ENCODE assay signal across 12 cellular contexts in the genomic region with DNA sequence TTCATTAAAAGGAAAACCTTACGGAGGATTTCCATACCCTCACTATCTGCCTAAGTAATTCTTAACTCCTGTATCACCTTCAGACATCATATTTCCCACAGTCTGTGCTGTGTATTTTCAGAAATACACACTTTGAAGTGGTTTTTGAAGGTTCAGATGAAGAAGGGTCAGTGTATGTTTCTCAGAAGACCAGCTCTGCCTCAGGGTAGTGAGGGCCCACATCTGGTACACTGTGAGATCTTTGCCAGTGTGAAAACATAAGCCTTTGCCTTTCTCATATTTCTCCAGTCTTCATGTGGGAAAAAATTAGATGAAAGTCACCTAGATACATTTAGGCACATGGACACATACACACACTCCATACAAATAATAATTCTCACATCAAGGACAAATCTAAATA.
DNase-seq lines count a peak whose midpoint lies in the region; TF ChIP-seq lines count a peak whose summit lies in the region.
"Had no signal": no experiment of that assay in that cellular context is flagged by ENCODE, and none has a peak within 500 bp of the region (broad histone marks: within the 10 kb centered on the region; RNA-seq: fewer than 3 reads in every experiment).

No MANE protein-coding gene starts in this region.

- peak overlapping the region; percentile 84 for H3K27ac Mint-ChIP-seq in type B pancreatic cell
- no peak overlapping the region for H3K27ac Mint-ChIP-seq in activated CD4-positive, alpha-beta T cell treated with anti-CD3 and anti-CD28 coated beads, Interleukin-2, amount 10 ng/mL, durations not matched to agents 24 days and 14 days
- no peak overlapping the region for H3K27ac Mint-ChIP-seq in T-helper 2 cell treated with Interferon-gamma antibody and Interleukin-4, amounts not matched to agents 5 μg/mL and 100 μg/mL, for 36 hours
- H3K27ac Mint-ChIP-seq: HFFc6 had no signal

- no peaks in the 10 kb centered on the region for H3K9me3 Mint-ChIP-seq in type B pancreatic cell
- no peaks in the 10 kb centered on the region for H3K9me3 Mint-ChIP-seq in activated CD4-positive, alpha-beta T cell treated with anti-CD3 and anti-CD28 coated beads, Interleukin-2, amount 10 ng/mL, durations not matched to agents 24 days and 14 days
- H3K9me3 Mint-ChIP-seq in T-helper 2 cell treated with Interferon-gamma antibody and Interleukin-4, amounts not matched to agents 5 μg/mL and 100 μg/mL, for 36 hours = peaks cover 8% of the 10 kb centered on the region

- no peaks in the 10 kb centered on the region for H3K36me3 Mint-ChIP-seq in type B pancreatic cell
- H3K36me3 Mint-ChIP-seq in activated CD4-positive, alpha-beta T cell treated with anti-CD3 and anti-CD28 coated beads, Interleukin-2, amount 10 ng/mL, durations not matched to agents 24 days and 14 days (ENCODE audit: low read depth) = no peaks in the 10 kb centered on the region
- no peaks in the 10 kb centered on the region for H3K36me3 Mint-ChIP-seq in T-helper 2 cell treated with Interferon-gamma antibody and Interleukin-4, amounts not matched to agents 5 μg/mL and 100 μg/mL, for 36 hours (ENCODE audit: low read depth)

- no peak overlapping the region for H3K4me2 ChIP-seq in hepatocyte

- no peaks in the 10 kb centered on the region for H3K4me1 ChIP-seq in hepatocyte (ENCODE audit: insufficient read depth)
- H3K4me1 ChIP-seq: SJSA1 had no signal

- H3K4me1 Mint-ChIP-seq in type B pancreatic cell (ENCODE audit: unreplicated experiment) = peaks cover 34% of the 10 kb centered on the region
- no peaks in the 10 kb centered on the region for H3K4me1 Mint-ChIP-seq in activated CD4-positive, alpha-beta T cell treated with anti-CD3 and anti-CD28 coated beads, Interleukin-2, amount 10 ng/mL, durations not matched to agents 24 days and 14 days
- H3K4me1 Mint-ChIP-seq in T-helper 2 cell treated with Interferon-gamma antibody and Interleukin-4, amounts not matched to agents 5 μg/mL and 100 μg/mL, for 36 hours (ENCODE audit: low read depth) = no peaks in the 10 kb centered on the region

- no peaks in the 10 kb centered on the region for H3K79me2 ChIP-seq in hepatocyte

- no peaks in the 10 kb centered on the region for H3K36me3 ChIP-seq in hepatocyte (replicated peaks; ENCODE audit: insufficient read depth, low read depth)
- H3K36me3 ChIP-seq: SJSA1 had no signal

- no peak overlapping the region for H3K4me3 Mint-ChIP-seq in type B pancreatic cell
- no peak overlapping the region for H3K4me3 Mint-ChIP-seq in activated CD4-positive, alpha-beta T cell treated with anti-CD3 and anti-CD28 coated beads, Interleukin-2, amount 10 ng/mL, durations not matched to agents 24 days and 14 days
- H3K4me3 Mint-ChIP-seq in T-helper 2 cell treated with Interferon-gamma antibody and Interleukin-4, amounts not matched to agents 5 μg/mL and 100 μg/mL, for 36 hours = no peak overlapping the region
- H3K4me3 Mint-ChIP-seq: HFFc6 had no signal

- WGBS in hepatocyte (ENCODE audit: low lambda C conversion rate, missing lambda C conversion rate) = 52% methylated on average over 1 of the region's 1 CpG

- H3K27ac ChIP-seq in hepatocyte = peak overlapping the region; percentile 51
- H3K27ac ChIP-seq: SJSA1 had no signal

- DNase-seq in NCI-H2227 (lab: John Stamatoyannopoulos, UW; ENCODE audit: unreplicated experiment) = peak; percentile 17
- no peak for DNase-seq in NCI-H2227 treated with DMSO at 0.1 percent for 48 hours (lab: John Stamatoyannopoulos, UW)
- peak; percentile 40 for DNase-seq in OCI-M1 (lab: John Stamatoyannopoulos, UW)
- DNase-seq in hepatocyte (ENCODE audit: low spot score) = no peak
- no peak for DNase-seq in type B pancreatic cell (ENCODE audit: extremely low spot score, unreplicated experiment)
- no peak for DNase-seq in activated effector memory CD4-positive, alpha-beta T cell treated with anti-CD3 and anti-CD28 coated beads, Interleukin-2, amount 50 U/mL, for 16 hours
- no peak for DNase-seq in activated CD4-positive, alpha-beta T cell treated with anti-CD3 and anti-CD28 coated beads, Interleukin-2, amount 10 ng/mL, durations not matched to agents 24 days and 14 days
- no peak for DNase-seq in T-helper 2 cell treated with Interferon-gamma antibody and Interleukin-4, amounts not matched to agents 5 μg/mL and 100 μg/mL, for 36 hours (ENCODE audit: low spot score)
- DNase-seq: C1 segment of cervical spinal cord, HFFc6, NCI-H1417 treated with DMSO at 0.1 percent for 48 hours had no signal

- H3K4me3 ChIP-seq in hepatocyte = no peak overlapping the region
- H3K4me3 ChIP-seq: SJSA1 had no signal

- TF ChIP-seq CTCF in hepatocyte (IDR thresholded peaks at IDR 0.05; ENCODE audit: poor library complexity) = no peak
- TF ChIP-seq CTCF in type B pancreatic cell (conservative IDR thresholded peaks at IDR 0.05) = no peak

- H3K9me2 ChIP-seq in hepatocyte (replicated peaks; ENCODE audit: insufficient read depth) = no peaks in the 10 kb centered on the region

- no peaks in the 10 kb centered on the region for H3K27me3 ChIP-seq in hepatocyte
- H3K27me3 ChIP-seq: SJSA1 had no signal

- H3K9me3 ChIP-seq in hepatocyte (ENCODE audit: low read depth) = no peaks in the 10 kb centered on the region
- H3K9me3 ChIP-seq: SJSA1 had no signal

- intact Hi-C loops in activated CD4-positive, alpha-beta T cell treated with anti-CD3 and anti-CD28 coated beads, Interleukin-2, amount 10 ng/mL, durations not matched to agents 24 days and 14 days (cut with micrococcal nuclease) = no loop called here

- peak overlapping the region; percentile 46 for H2AFZ ChIP-seq in hepatocyte

- H3K27me3 Mint-ChIP-seq in type B pancreatic cell = no peaks in the 10 kb centered on the region
- H3K27me3 Mint-ChIP-seq in activated CD4-positive, alpha-beta T cell treated with anti-CD3 and anti-CD28 coated beads, Interleukin-2, amount 10 ng/mL, durations not matched to agents 24 days and 14 days = no peaks in the 10 kb centered on the region
- no peaks in the 10 kb centered on the region for H3K27me3 Mint-ChIP-seq in T-helper 2 cell treated with Interferon-gamma antibody and Interleukin-4, amounts not matched to agents 5 μg/mL and 100 μg/mL, for 36 hours (ENCODE audit: low read depth)

- no peaks in the 10 kb centered on the region for H4K20me1 ChIP-seq in hepatocyte (ENCODE audit: insufficient read depth, poor library complexity, severe bottlenecking)

Comparison
In these comparisons a context has a peak if more than half of its experiments do, and no peak if none do; other contexts are left out.
1. DNase-seq: peak in NCI-H2227 (single experiment) and OCI-M1 (single experiment); none in NCI-H2227 treated with DMSO at 0.1 percent for 48 hours (single experiment), hepatocyte (single experiment), type B pancreatic cell (single experiment), activated effector memory CD4-positive, alpha-beta T cell treated with anti-CD3 and anti-CD28 coated beads, Interleukin-2, amount 50 U/mL, for 16 hours (single experiment), activated CD4-positive, alpha-beta T cell treated with anti-CD3 and anti-CD28 coated beads, Interleukin-2, amount 10 ng/mL, durations not matched to agents 24 days and 14 days (single experiment) and T-helper 2 cell treated with Interferon-gamma antibody and Interleukin-4, amounts not matched to agents 5 μg/mL and 100 μg/mL, for 36 hours (single experiment).